In genomic region chr5:122154910-122155309, GRCh38 we compare ENCODE assay signal across 15 cellular contexts. TPM values are rescaled to one million over a fixed set of nuclear protein-coding genes. Genes with fewer than 3 reads are reported as not detected.
DNase-seq lines count a peak whose midpoint lies in the region; ATAC-seq and TF ChIP-seq lines count a peak whose summit lies in the region.
"Had no signal": no experiment of that assay in that cellular context is flagged by ENCODE, and none has a peak within 500 bp of the region (broad histone marks: within the 10 kb centered on the region; RNA-seq: fewer than 3 reads in every experiment).

No MANE protein-coding gene starts in this region.

- H3K4me2 ChIP-seq in hepatocyte = no peak overlapping the region

- H3K4me3 Mint-ChIP-seq in T-helper 2 cell treated with Interferon-gamma antibody and Interleukin-4, amounts not matched to agents 5 μg/mL and 100 μg/mL, for 36 hours = no peak overlapping the region
- no peak overlapping the region for H3K4me3 Mint-ChIP-seq in activated T-cell treated with anti-CD3 and anti-CD28 coated beads, Interleukin-2, amount 50 U/mL, for 72 hours
- H3K4me3 Mint-ChIP-seq: nephron progenitor cell had no signal

- H4K20me1 ChIP-seq in hepatocyte (ENCODE audit: insufficient read depth, poor library complexity, severe bottlenecking) = no peaks in the 10 kb centered on the region

- H3K4me1 Mint-ChIP-seq in T-helper 2 cell treated with Interferon-gamma antibody and Interleukin-4, amounts not matched to agents 5 μg/mL and 100 μg/mL, for 36 hours (ENCODE audit: low read depth) = peaks cover 6% of the 10 kb centered on the region
- peaks cover 5% of the 10 kb centered on the region for H3K4me1 Mint-ChIP-seq in activated T-cell treated with anti-CD3 and anti-CD28 coated beads, Interleukin-2, amount 50 U/mL, for 72 hours (ENCODE audit: low read depth)

- no peaks in the 10 kb centered on the region for H3K9me3 ChIP-seq in hepatocyte (ENCODE audit: low read depth)
- H3K9me3 ChIP-seq in skeletal muscle tissue (ENCODE audit: control insufficient read depth in 3 of 3, low read length in 3 of 3) = no peaks in the 10 kb centered on the region

- no peaks in the 10 kb centered on the region for H3K36me3 Mint-ChIP-seq in T-helper 2 cell treated with Interferon-gamma antibody and Interleukin-4, amounts not matched to agents 5 μg/mL and 100 μg/mL, for 36 hours (ENCODE audit: low read depth)
- no peaks in the 10 kb centered on the region for H3K36me3 Mint-ChIP-seq in activated T-cell treated with anti-CD3 and anti-CD28 coated beads, Interleukin-2, amount 50 U/mL, for 72 hours (ENCODE audit: insufficient read depth in 2 of 2)

- H3K4me1 ChIP-seq in hepatocyte (ENCODE audit: insufficient read depth) (no peaks in the 10 kb centered on the region), skeletal muscle tissue (ENCODE audit: control insufficient read depth in 3 of 3, insufficient read depth in 3 of 3, low read length in 3 of 3) (peaks cover 0 to 11% (median 5%) of the 10 kb centered on the region in 3 donors)

- H3K9me2 ChIP-seq in hepatocyte (replicated peaks; ENCODE audit: insufficient read depth) = no peaks in the 10 kb centered on the region

- H3K27ac ChIP-seq in hepatocyte (peak overlapping the region; percentile 63), skeletal muscle tissue (ENCODE audit: low read depth, low read length) (peak overlapping the region; percentile 39)

- H3K9ac ChIP-seq in skeletal muscle tissue (ENCODE audit: low read depth in 1 of 3, low read length in 3 of 3) = no peak overlapping the region

- no peaks in the 10 kb centered on the region for H3K36me3 ChIP-seq in hepatocyte (replicated peaks; ENCODE audit: insufficient read depth, low read depth)
- H3K36me3 ChIP-seq in skeletal muscle tissue (ENCODE audit: control insufficient read depth in 3 of 3, insufficient read depth in 3 of 3, low read length in 3 of 3) = no peaks in the 10 kb centered on the region

- no peaks in the 10 kb centered on the region for H3K9me3 Mint-ChIP-seq in T-helper 2 cell treated with Interferon-gamma antibody and Interleukin-4, amounts not matched to agents 5 μg/mL and 100 μg/mL, for 36 hours
- H3K9me3 Mint-ChIP-seq in activated T-cell treated with anti-CD3 and anti-CD28 coated beads, Interleukin-2, amount 50 U/mL, for 72 hours = no peaks in the 10 kb centered on the region
- H3K9me3 Mint-ChIP-seq: activated T-helper 2 cell treated with anti-CD3 and anti-CD28 coated beads, Interferon-gamma antibody, Interleukin-2, Interleukin-4, amounts not matched to agents 10 μg/mL and 5 μg/mL and 100 μg/mL, durations not matched to agents 14 hours and 24 hours and 36 hours had no signal

- no peak overlapping the region for H2AFZ ChIP-seq in hepatocyte

- H3K27me3 Mint-ChIP-seq in T-helper 2 cell treated with Interferon-gamma antibody and Interleukin-4, amounts not matched to agents 5 μg/mL and 100 μg/mL, for 36 hours (ENCODE audit: low read depth) = no peaks in the 10 kb centered on the region
- no peaks in the 10 kb centered on the region for H3K27me3 Mint-ChIP-seq in activated T-cell treated with anti-CD3 and anti-CD28 coated beads, Interleukin-2, amount 50 U/mL, for 72 hours (ENCODE audit: low read depth)

- H3K27me3 ChIP-seq in hepatocyte (no peaks in the 10 kb centered on the region), skeletal muscle tissue (ENCODE audit: control insufficient read depth in 3 of 3, insufficient read depth in 3 of 3, low read length in 3 of 3) (no peaks in the 10 kb centered on the region)

- DNase-seq in GM04503 (ENCODE audit: low read depth) (peak; percentile 55), astrocyte of the hippocampus (ENCODE audit: low read depth, low spot score) (peak; percentile 88), hepatocyte (ENCODE audit: low spot score) (peak; percentile 34), ACHN (no peak)
- no peak for DNase-seq in T-helper 2 cell treated with Interferon-gamma antibody and Interleukin-4, amounts not matched to agents 5 μg/mL and 100 μg/mL, for 36 hours (ENCODE audit: low spot score)
- no peak for DNase-seq in activated T-cell treated with anti-CD3 and anti-CD28 coated beads, Interleukin-2, amount 50 U/mL, for 72 hours
- DNase-seq: activated CD4-positive, alpha-beta T cell treated with anti-CD3 and anti-CD28 coated beads, Interleukin-2, amount 50 U/mL, for 4 hours; MM.1S; NCI-H345; nephron progenitor cell had no signal

- no peak for TF ChIP-seq CTCF in hepatocyte (IDR thresholded peaks at IDR 0.05; ENCODE audit: poor library complexity)

- H3K27ac Mint-ChIP-seq in T-helper 2 cell treated with Interferon-gamma antibody and Interleukin-4, amounts not matched to agents 5 μg/mL and 100 μg/mL, for 36 hours = no peak overlapping the region
- no peak overlapping the region for H3K27ac Mint-ChIP-seq in activated T-cell treated with anti-CD3 and anti-CD28 coated beads, Interleukin-2, amount 50 U/mL, for 72 hours
- H3K27ac Mint-ChIP-seq: activated T-helper 2 cell treated with anti-CD3 and anti-CD28 coated beads, Interferon-gamma antibody, Interleukin-2, Interleukin-4, amounts not matched to agents 10 μg/mL and 5 μg/mL and 100 μg/mL, durations not matched to agents 14 hours and 24 hours and 36 hours; nephron progenitor cell had no signal

- in situ Hi-C loops in ACHN (cut with HindIII; ENCODE audit: low pct_ligation_motif_present, low pct_unique_long_range_greater_than_20kb, low sequenced_read_pairs) = no loop called here

- no peak for ATAC-seq in HG03457 (IDR thresholded peaks at IDR 0.05; ENCODE audit: unreplicated experiment)
- no peak for ATAC-seq in activated T-cell treated with anti-CD3 and anti-CD28 coated beads, Interleukin-2, amount 50 U/mL, for 72 hours (replicated peaks in 1 of 2)

- no peaks in the 10 kb centered on the region for H3K79me2 ChIP-seq in hepatocyte

- H3K4me3 ChIP-seq in hepatocyte (no peak overlapping the region), skeletal muscle tissue (ENCODE audit: low read length in 3 of 3) (no peak overlapping the region)

- 69% methylated on average over 7 of the region's 7 CpGs for WGBS in hepatocyte (ENCODE audit: low lambda C conversion rate, missing lambda C conversion rate)

RNA-seq across cellular contexts. Expression of gene ZNF474, which starts 25.6 kb away (rescaled TPM):
- total RNA-seq in hepatocyte (0.43 and 1.9 TPM in 2 replicates), skeletal muscle tissue (2.6 TPM)
- 1.7 and 2.8 TPM in 2 replicates for polyA plus RNA-seq in hepatocyte
- total RNA-seq in activated T-cell treated with anti-CD3 and anti-CD28 coated beads, Interleukin-2, amount 50 U/mL, for 72 hours = under 1 TPM in 1 of 2 donors, not detected in 1; 0.12 TPM
- total RNA-seq: activated T-helper 2 cell treated with anti-CD3 and anti-CD28 coated beads, Interferon-gamma antibody, Interleukin-2, Interleukin-4, amounts not matched to agents 10 μg/mL and 5 μg/mL and 100 μg/mL, durations not matched to agents 14 hours and 24 hours and 36 hours; cardiac septum; epithelial cell of proximal tubule had no signal

Comparison
In these comparisons a context has a peak if more than half of its experiments do, and no peak if none do; other contexts are left out.
1. DNase-seq: peak in GM04503 (single experiment), astrocyte of the hippocampus (single experiment) and hepatocyte (single experiment); none in T-helper 2 cell treated with Interferon-gamma antibody and Interleukin-4, amounts not matched to agents 5 μg/mL and 100 μg/mL, for 36 hours (single experiment), activated T-cell treated with anti-CD3 and anti-CD28 coated beads, Interleukin-2, amount 50 U/mL, for 72 hours (0 of 2) and ACHN (single experiment).